In the genomic region with DNA sequence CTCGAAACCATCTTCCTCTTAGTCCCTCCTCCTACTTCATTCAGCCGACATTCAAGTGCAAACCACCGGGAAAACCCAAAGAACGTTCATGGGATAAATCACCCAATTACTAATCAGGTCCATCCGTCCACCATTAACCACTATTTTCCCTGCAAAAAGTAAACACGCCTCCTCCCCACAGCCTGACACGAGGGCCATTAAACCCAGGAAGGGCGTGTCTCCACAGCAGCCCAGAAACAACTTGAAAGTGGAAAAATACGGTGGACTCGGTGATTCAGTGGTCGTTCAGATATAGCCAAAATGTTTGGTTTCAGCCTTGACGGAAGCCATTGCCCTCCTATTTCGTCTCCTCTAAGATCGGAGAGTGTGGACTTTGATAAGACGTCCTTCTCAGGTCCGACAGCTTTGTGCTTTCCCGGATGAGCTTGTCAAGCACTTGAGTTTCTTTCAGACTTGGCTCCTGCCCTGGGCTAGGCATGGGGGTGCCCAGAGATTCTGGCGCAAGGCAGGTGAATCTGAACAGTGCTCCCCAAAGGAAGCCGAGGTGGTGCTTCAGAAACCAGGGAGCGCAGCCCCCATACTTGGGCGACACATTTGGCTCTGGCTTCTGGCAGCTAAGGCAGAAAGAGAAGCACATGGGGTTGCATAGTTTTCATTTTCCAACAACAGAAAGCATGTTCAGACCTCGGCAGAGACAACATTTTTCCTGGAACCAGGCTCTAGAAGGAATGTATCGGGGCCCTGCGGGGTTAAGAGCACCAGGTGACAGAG, we compare ENCODE assay signal across 1 cellular context.
TF ChIP-seq lines count a peak whose summit lies in the region.

No MANE protein-coding gene starts in this region.

TF ChIP-seq in K562, 482 proteins besides CTCF, POLR2A, EP300 and RAD21:
- TF ChIP-seq, protein P1, sequence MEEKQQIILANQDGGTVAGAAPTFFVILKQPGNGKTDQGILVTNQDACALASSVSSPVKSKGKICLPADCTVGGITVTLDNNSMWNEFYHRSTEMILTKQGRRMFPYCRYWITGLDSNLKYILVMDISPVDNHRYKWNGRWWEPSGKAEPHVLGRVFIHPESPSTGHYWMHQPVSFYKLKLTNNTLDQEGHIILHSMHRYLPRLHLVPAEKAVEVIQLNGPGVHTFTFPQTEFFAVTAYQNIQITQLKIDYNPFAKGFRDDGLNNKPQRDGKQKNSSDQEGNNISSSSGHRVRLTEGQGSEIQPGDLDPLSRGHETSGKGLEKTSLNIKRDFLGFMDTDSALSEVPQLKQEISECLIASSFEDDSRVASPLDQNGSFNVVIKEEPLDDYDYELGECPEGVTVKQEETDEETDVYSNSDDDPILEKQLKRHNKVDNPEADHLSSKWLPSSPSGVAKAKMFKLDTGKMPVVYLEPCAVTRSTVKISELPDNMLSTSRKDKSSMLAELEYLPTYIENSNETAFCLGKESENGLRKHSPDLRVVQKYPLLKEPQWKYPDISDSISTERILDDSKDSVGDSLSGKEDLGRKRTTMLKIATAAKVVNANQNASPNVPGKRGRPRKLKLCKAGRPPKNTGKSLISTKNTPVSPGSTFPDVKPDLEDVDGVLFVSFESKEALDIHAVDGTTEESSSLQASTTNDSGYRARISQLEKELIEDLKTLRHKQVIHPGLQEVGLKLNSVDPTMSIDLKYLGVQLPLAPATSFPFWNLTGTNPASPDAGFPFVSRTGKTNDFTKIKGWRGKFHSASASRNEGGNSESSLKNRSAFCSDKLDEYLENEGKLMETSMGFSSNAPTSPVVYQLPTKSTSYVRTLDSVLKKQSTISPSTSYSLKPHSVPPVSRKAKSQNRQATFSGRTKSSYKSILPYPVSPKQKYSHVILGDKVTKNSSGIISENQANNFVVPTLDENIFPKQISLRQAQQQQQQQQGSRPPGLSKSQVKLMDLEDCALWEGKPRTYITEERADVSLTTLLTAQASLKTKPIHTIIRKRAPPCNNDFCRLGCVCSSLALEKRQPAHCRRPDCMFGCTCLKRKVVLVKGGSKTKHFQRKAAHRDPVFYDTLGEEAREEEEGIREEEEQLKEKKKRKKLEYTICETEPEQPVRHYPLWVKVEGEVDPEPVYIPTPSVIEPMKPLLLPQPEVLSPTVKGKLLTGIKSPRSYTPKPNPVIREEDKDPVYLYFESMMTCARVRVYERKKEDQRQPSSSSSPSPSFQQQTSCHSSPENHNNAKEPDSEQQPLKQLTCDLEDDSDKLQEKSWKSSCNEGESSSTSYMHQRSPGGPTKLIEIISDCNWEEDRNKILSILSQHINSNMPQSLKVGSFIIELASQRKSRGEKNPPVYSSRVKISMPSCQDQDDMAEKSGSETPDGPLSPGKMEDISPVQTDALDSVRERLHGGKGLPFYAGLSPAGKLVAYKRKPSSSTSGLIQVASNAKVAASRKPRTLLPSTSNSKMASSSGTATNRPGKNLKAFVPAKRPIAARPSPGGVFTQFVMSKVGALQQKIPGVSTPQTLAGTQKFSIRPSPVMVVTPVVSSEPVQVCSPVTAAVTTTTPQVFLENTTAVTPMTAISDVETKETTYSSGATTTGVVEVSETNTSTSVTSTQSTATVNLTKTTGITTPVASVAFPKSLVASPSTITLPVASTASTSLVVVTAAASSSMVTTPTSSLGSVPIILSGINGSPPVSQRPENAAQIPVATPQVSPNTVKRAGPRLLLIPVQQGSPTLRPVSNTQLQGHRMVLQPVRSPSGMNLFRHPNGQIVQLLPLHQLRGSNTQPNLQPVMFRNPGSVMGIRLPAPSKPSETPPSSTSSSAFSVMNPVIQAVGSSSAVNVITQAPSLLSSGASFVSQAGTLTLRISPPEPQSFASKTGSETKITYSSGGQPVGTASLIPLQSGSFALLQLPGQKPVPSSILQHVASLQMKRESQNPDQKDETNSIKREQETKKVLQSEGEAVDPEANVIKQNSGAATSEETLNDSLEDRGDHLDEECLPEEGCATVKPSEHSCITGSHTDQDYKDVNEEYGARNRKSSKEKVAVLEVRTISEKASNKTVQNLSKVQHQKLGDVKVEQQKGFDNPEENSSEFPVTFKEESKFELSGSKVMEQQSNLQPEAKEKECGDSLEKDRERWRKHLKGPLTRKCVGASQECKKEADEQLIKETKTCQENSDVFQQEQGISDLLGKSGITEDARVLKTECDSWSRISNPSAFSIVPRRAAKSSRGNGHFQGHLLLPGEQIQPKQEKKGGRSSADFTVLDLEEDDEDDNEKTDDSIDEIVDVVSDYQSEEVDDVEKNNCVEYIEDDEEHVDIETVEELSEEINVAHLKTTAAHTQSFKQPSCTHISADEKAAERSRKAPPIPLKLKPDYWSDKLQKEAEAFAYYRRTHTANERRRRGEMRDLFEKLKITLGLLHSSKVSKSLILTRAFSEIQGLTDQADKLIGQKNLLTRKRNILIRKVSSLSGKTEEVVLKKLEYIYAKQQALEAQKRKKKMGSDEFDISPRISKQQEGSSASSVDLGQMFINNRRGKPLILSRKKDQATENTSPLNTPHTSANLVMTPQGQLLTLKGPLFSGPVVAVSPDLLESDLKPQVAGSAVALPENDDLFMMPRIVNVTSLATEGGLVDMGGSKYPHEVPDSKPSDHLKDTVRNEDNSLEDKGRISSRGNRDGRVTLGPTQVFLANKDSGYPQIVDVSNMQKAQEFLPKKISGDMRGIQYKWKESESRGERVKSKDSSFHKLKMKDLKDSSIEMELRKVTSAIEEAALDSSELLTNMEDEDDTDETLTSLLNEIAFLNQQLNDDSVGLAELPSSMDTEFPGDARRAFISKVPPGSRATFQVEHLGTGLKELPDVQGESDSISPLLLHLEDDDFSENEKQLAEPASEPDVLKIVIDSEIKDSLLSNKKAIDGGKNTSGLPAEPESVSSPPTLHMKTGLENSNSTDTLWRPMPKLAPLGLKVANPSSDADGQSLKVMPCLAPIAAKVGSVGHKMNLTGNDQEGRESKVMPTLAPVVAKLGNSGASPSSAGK (IDR thresholded peaks at IDR 0.05): peak; percentile 44
- TF ChIP-seq ARID1B (IDR thresholded peaks at IDR 0.05): peak; percentile 29
- TF ChIP-seq MYNN (IDR thresholded peaks at IDR 0.05): no peak
- no peak for TF ChIP-seq MYNN (CRISPR knock-in tag; IDR thresholded peaks at IDR 0.05)
- peak; percentile 63 to 80 for TF ChIP-seq FOXK2 (conservative IDR thresholded peaks at IDR 0.05 in 1 of 2, IDR thresholded peaks at IDR 0.05 in 1 of 2; ENCODE audit: low read depth in 2 of 2)
- no peak for TF ChIP-seq RBM25 (IDR thresholded peaks at IDR 0.05; ENCODE audit: low read depth, low read length, severe bottlenecking)
- TF ChIP-seq, protein P2, sequence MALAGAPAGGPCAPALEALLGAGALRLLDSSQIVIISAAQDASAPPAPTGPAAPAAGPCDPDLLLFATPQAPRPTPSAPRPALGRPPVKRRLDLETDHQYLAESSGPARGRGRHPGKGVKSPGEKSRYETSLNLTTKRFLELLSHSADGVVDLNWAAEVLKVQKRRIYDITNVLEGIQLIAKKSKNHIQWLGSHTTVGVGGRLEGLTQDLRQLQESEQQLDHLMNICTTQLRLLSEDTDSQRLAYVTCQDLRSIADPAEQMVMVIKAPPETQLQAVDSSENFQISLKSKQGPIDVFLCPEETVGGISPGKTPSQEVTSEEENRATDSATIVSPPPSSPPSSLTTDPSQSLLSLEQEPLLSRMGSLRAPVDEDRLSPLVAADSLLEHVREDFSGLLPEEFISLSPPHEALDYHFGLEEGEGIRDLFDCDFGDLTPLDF (CRISPR knock-in tag; IDR thresholded peaks at IDR 0.05): no peak; the same call in 1 of the 2 replicates
- peak; percentile 18; the same call in 1 of the 2 replicates for TF ChIP-seq CXXC5 (CRISPR knock-in tag; IDR thresholded peaks at IDR 0.05)
- TF ChIP-seq NFIX (CRISPR knock-in tag; IDR thresholded peaks at IDR 0.05; ENCODE audit: low read depth): no peak
- TF ChIP-seq, protein P3, sequence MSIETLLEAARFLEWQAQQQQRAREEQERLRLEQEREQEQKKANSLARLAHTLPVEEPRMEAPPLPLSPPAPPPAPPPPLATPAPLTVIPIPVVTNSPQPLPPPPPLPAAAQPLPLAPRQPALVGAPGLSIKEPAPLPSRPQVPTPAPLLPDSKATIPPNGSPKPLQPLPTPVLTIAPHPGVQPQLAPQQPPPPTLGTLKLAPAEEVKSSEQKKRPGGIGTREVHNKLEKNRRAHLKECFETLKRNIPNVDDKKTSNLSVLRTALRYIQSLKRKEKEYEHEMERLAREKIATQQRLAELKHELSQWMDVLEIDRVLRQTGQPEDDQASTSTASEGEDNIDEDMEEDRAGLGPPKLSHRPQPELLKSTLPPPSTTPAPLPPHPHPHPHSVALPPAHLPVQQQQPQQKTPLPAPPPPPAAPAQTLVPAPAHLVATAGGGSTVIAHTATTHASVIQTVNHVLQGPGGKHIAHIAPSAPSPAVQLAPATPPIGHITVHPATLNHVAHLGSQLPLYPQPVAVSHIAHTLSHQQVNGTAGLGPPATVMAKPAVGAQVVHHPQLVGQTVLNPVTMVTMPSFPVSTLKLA (conservative IDR thresholded peaks at IDR 0.05): peak in 1 of 2 experiments; percentile 36; a peak in 2 of 4 replicates
